ENCODE assay signal across 34 cellular contexts in the genomic region with DNA sequence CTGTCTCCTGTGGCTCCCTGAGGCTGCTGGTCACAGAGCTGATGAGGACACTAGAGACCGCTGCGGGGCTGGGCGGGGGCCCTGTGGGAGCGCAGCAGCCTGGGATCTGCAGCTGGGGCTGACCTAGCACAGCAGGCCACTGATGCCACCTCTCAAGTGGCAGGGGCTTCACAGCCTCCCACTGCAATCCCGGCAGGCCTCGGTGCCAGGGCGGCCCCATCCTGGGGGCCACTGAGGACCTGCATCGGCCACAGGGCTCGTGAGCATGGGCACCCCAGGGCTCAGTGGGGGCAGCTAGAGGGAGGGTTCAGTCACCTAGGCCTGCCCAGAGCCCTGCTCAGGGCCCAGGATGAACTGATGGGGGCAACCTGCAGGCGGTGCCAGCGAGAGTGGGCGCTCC. TPM values are rescaled to one million over a fixed set of nuclear protein-coding genes. Genes with fewer than 3 reads are reported as not detected.
"Had no signal": no experiment of that assay in that cellular context is flagged by ENCODE, and none has a peak within 500 bp of the region (broad histone marks: within the 10 kb centered on the region; RNA-seq: fewer than 3 reads in every experiment).

No MANE protein-coding gene starts in this region.

- H3K36me3 ChIP-seq: adrenal gland, ascending aorta, brain microvascular endothelial cell, breast epithelium, cardiac muscle cell had no signal

- H3K4me3 ChIP-seq: adrenal gland, ascending aorta, body of pancreas, breast epithelium, cardiac muscle cell had no signal

- FAIRE-seq: astrocyte had no signal

- H3K9me3 ChIP-seq: adrenal gland, ascending aorta, body of pancreas, breast epithelium had no signal

- H3K4me1 ChIP-seq: adrenal gland, ascending aorta, body of pancreas, breast epithelium had no signal

- DNase-seq: activated effector memory CD4-positive, alpha-beta T cell treated with anti-CD3 and anti-CD28 coated beads, Interleukin-2, amount 50 U/mL, for 16 hours; activated effector memory CD4-positive, alpha-beta T cell treated with Interleukin-2 at 50 U/mL for 16 hours; activated gamma-delta T cell; activated gamma-delta T cell treated with Interleukin-2 at 50 U/mL for 16 hours; activated naive CD4-positive, alpha-beta T cell; activated naive CD4-positive, alpha-beta T cell treated with anti-CD3 and anti-CD28 coated beads for 36 hours; activated naive CD4-positive, alpha-beta T cell treated with anti-CD3 and anti-CD28 coated beads, Interleukin-2, amount 10 ng/mL, durations not matched to agents 7 days and 5 days; activated naive CD4-positive, alpha-beta T cell treated with anti-CD3 and anti-CD28 coated beads, Interleukin-2, amount 50 U/mL, for 16 hours; activated naive CD4-positive, alpha-beta T cell treated with Interleukin-2 at 50 U/mL for 16 hours; activated naive CD8-positive, alpha-beta T cell treated with anti-CD3 and anti-CD28 coated beads for 36 hours; activated naive CD8-positive, alpha-beta T cell treated with anti-CD3 and anti-CD28 coated beads, Interleukin-2, amount 10 ng/mL, durations not matched to agents 7 days and 5 days; activated naive CD8-positive, alpha-beta T cell treated with anti-CD3 and anti-CD28 coated beads, Interleukin-2, amount 50 U/mL, for 24 hours; activated T-cell treated with anti-CD3 and anti-CD28 coated beads, Interleukin-2, amount 50 U/mL, for 1 hour; activated T-cell treated with anti-CD3 and anti-CD28 coated beads, Interleukin-2, amount 50 U/mL, for 24 hours; activated T-cell treated with anti-CD3 and anti-CD28 coated beads, Interleukin-2, amount 50 U/mL, for 4 hours; activated T-cell treated with anti-CD3 and anti-CD28 coated beads, Interleukin-2, amount 50 U/mL, for 48 hours; activated T-cell treated with anti-CD3 and anti-CD28 coated beads, Interleukin-2, amount 50 U/mL, for 72 hours; adrenal gland; amniotic stem cell; amygdala; anterior cingulate cortex; aorta; body of pancreas; brain microvascular endothelial cell; caudate nucleus; central memory CD4-positive, alpha-beta T cell; cerebellar nuclear complex had no signal

- ATAC-seq: activated naive CD4-positive, alpha-beta T cell treated with anti-CD3 and anti-CD28 coated beads, Interleukin-2, amount 50 U/mL, for 72 hours; activated naive CD8-positive, alpha-beta T cell treated with anti-CD3 and anti-CD28 coated beads, Interleukin-2, amount 50 U/mL, for 24 hours; activated T-cell treated with anti-CD3 and anti-CD28 coated beads, Interleukin-2, amount 50 U/mL, for 4 hours; activated T-cell treated with anti-CD3 and anti-CD28 coated beads, Interleukin-2, amount 50 U/mL, for 72 hours; activated T-helper 17 cell treated with anti-CD3 and anti-CD28 coated beads, Interleukin-2, amount 50 U/mL, for 72 hours; body of pancreas had no signal

- H3K27ac ChIP-seq: adrenal gland, ascending aorta, body of pancreas, brain microvascular endothelial cell, breast epithelium, cardiac muscle cell had no signal

- H3K27me3 ChIP-seq: adrenal gland, ascending aorta, body of pancreas, brain microvascular endothelial cell, breast epithelium, cardiac muscle cell had no signal

RNA-seq across cellular contexts. Expression of gene CCDC188, which starts 14.6 kb away (rescaled TPM):
- total RNA-seq: activated naive CD4-positive, alpha-beta T cell treated with anti-CD3 and anti-CD28 coated beads for 36 hours; activated naive CD4-positive, alpha-beta T cell treated with anti-CD3 and anti-CD28 coated beads, Interleukin-2, amount 50 U/mL, for 72 hours; activated naive CD8-positive, alpha-beta T cell treated with anti-CD3 and anti-CD28 coated beads for 36 hours; activated T-cell treated with anti-CD3 and anti-CD28 coated beads, Interleukin-2, amount 50 U/mL, for 4 hours; activated T-cell treated with anti-CD3 and anti-CD28 coated beads, Interleukin-2, amount 50 U/mL, for 72 hours; ascending aorta; astrocyte; body of pancreas; bronchial epithelial cell; cardiac muscle cell had no signal
- polyA plus RNA-seq: aorta, cardiac muscle cell had no signal
